ENCODE assay signal across 20 cellular contexts in genomic region chr5:122327110-122327509, GRCh38.
"Had no signal": no experiment of that assay in that cellular context is flagged by ENCODE, and none has a peak within 500 bp of the region (broad histone marks: within the 10 kb centered on the region; RNA-seq: fewer than 3 reads in every experiment).

No MANE protein-coding gene starts in this region.

- DNase-seq: activated CD4-positive, alpha-beta T cell treated with anti-CD3 and anti-CD28 coated beads, Interleukin-2, amount 10 ng/mL, durations not matched to agents 7 days and 5 days; activated CD4-positive, CD25-positive, alpha-beta regulatory T cell treated with anti-CD3 and anti-CD28 coated beads, Interleukin-2, amount 50 U/mL, for 72 hours; activated CD8-positive, alpha-beta memory T cell treated with anti-CD3 and anti-CD28 coated beads, Interleukin-2, amount 10 ng/mL, durations not matched to agents 7 days and 5 days; activated CD8-positive, alpha-beta T cell treated with anti-CD3 and anti-CD28 coated beads for 36 hours; activated effector memory CD4-positive, alpha-beta T cell treated with anti-CD3 and anti-CD28 coated beads, Interleukin-2, amount 50 U/mL, for 16 hours; activated naive CD4-positive, alpha-beta T cell treated with anti-CD3 and anti-CD28 coated beads, Interleukin-2, amount 50 U/mL, for 16 hours; activated naive CD8-positive, alpha-beta T cell treated with anti-CD3 and anti-CD28 coated beads, Interleukin-2, amount 50 U/mL, for 24 hours; activated T-cell treated with anti-CD3 and anti-CD28 coated beads for 4 hours; cortex of kidney; endodermal cell; head of caudate nucleus; left colon; mesenchymal stem cell; ovary; spleen; stimulated activated CD4-positive, alpha-beta T cell treated with anti-CD3 and anti-CD28 coated beads, Interleukin-4, amount 100 ng/mL, for 24 hours; stimulated activated naive CD8-positive, alpha-beta T cell treated with anti-CD3 and anti-CD28 coated beads, Interleukin-15, Interleukin-2, amounts not matched to agents 100 U/mL and 50 U/mL, for 24 hours; thyroid gland; upper lobe of right lung; WERI-Rb-1 had no signal
